29 cellular contexts compared by ENCODE assay signal in the genomic region with DNA sequence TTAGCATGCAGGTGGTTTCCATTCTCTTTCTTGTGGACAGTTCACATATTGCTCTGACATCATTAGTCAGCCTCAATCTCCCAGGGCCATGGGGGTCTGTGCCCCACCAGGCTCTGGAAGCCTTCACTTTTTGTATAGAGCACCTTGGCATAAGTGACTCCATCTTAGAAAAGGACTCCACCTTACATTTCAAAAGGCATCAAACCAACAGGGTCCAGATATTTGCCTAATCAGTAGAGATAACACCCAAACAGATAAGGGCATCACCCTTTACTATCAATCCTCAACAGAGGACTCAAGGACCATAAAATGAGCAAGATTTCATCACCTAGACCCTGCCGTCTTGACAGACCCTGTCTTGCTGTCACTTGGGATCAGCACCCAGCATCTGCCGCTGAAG. TPM values are rescaled to one million over a fixed set of nuclear protein-coding genes. Genes with fewer than 3 reads are reported as not detected.
"Had no signal": no experiment of that assay in that cellular context is flagged by ENCODE, and none has a peak within 500 bp of the region (broad histone marks: within the 10 kb centered on the region; RNA-seq: fewer than 3 reads in every experiment).

No MANE protein-coding gene starts in this region.

- H3K4me2 ChIP-seq: neural progenitor cell had no signal

- H3K9me3 ChIP-seq: ovary, psoas muscle, right lobe of liver, sigmoid colon, suprapubic skin, testis, tibial artery, transverse colon, upper lobe of right lung, uterus had no signal

- FAIRE-seq: small intestine had no signal

- ATAC-seq: natural killer cell; psoas muscle; right cardiac atrium; right lobe of liver; stimulated activated memory B cell treated with anti-CD40 and anti-IgM and Interleukin-4, amounts not matched to agents 10 μg/mL and 1 μg/mL and 100 μg/mL, for 72 hours; stimulated activated naive CD8-positive, alpha-beta T cell treated with anti-CD3 and anti-CD28 coated beads, Interleukin-15, amount 100 ng/mL, for 72 hours; stimulated activated naive CD8-positive, alpha-beta T cell treated with anti-CD3 and anti-CD28 coated beads, Interleukin-15, Interleukin-2, amounts not matched to agents 100 U/mL and 50 U/mL, for 24 hours; upper lobe of right lung had no signal

- H3K36me3 ChIP-seq: neural progenitor cell, ovary, right lobe of liver, sigmoid colon, suprapubic skin, tibial artery, transverse colon, upper lobe of right lung, uterus had no signal

- H3K4me3 ChIP-seq: neural progenitor cell, ovary, psoas muscle, right lobe of liver, sigmoid colon, suprapubic skin, testis, tibial artery, transverse colon, upper lobe of right lung, uterus had no signal

- H3K79me2 ChIP-seq: parathyroid adenoma had no signal

- H3K4me1 ChIP-seq: neural progenitor cell, parathyroid adenoma, psoas muscle, right lobe of liver, sigmoid colon, suprapubic skin, testis, tibial artery, transverse colon, upper lobe of right lung, uterus had no signal

- H3K27ac ChIP-seq: neural progenitor cell, ovary, parathyroid adenoma, psoas muscle, right lobe of liver, sigmoid colon, suprapubic skin, testis, tibial artery, transverse colon, upper lobe of right lung, uterus had no signal

- DNase-seq: natural killer cell; occipital lobe; ovary; psoas muscle; right cardiac atrium; sigmoid colon; small intestine; stimulated activated CD4-positive, alpha-beta T cell treated with anti-CD3 and anti-CD28 coated beads, Interleukin-12 subunit alpha, Interleukin-12 subunit beta, amount 100 ng/mL, for 4 hours; stimulated activated CD4-positive, alpha-beta T cell treated with anti-CD3 and anti-CD28 coated beads, Interleukin-1b, Interleukin-23, amount 100 ng/mL, for 48 hours; stimulated activated CD4-positive, alpha-beta T cell treated with anti-CD3 and anti-CD28 coated beads, Interleukin-4, amount 100 ng/mL, for 1 hour; stimulated activated CD4-positive, alpha-beta T cell treated with anti-CD3 and anti-CD28 coated beads, Interleukin-4, amount 100 ng/mL, for 4 hours; stimulated activated CD8-positive, alpha-beta memory T cell treated with anti-CD3 and anti-CD28 coated beads, Interleukin-4, amount 100 ng/mL, for 48 hours; stimulated activated naive CD4-positive, alpha-beta T cell; stimulated activated naive CD8-positive, alpha-beta T cell treated with anti-CD3 and anti-CD28 coated beads, Interleukin-15, amount 100 ng/mL, for 72 hours; stimulated activated naive CD8-positive, alpha-beta T cell treated with anti-CD3 and anti-CD28 coated beads, Interleukin-15, Interleukin-2, amounts not matched to agents 100 U/mL and 50 U/mL, for 24 hours; substantia nigra; testis; tibial artery; transverse colon; upper lobe of right lung; uterus had no signal

- H2AFZ ChIP-seq: neural progenitor cell, parathyroid adenoma had no signal

- H3K9ac ChIP-seq: neural progenitor cell, parathyroid adenoma had no signal

- H3K27me3 ChIP-seq: neural progenitor cell, ovary, right lobe of liver, sigmoid colon, testis, tibial artery, transverse colon, upper lobe of right lung, uterus had no signal

RNA-seq across cellular contexts. Expression of gene LCTL, which starts 35.7 kb away (rescaled TPM):
- total RNA-seq: natural killer cell, ovary, psoas muscle, right cardiac atrium, right lobe of liver, sigmoid colon, skeletal muscle tissue, transverse colon, upper lobe of right lung, urinary bladder, uterus had no signal
- polyA plus RNA-seq: neural cell, psoas muscle, right cardiac atrium, small intestine, urinary bladder had no signal
